1 cellular context compared by ENCODE assay signal in genomic region chr19:5925830-5926459, GRCh38.
TF ChIP-seq lines count a peak whose summit lies in the region.

No MANE protein-coding gene starts in this region.

TF ChIP-seq in HepG2, 621 proteins besides CTCF, POLR2A, EP300 and RAD21:
- TF ChIP-seq ELF3 (CRISPR knock-in tag; IDR thresholded peaks at IDR 0.05) (no peak), PATZ1 (CRISPR knock-in tag; IDR thresholded peaks at IDR 0.05) (no peak), BCL6 (CRISPR knock-in tag; IDR thresholded peaks at IDR 0.05) (no peak), ZNF589 (CRISPR knock-in tag; conservative IDR thresholded peaks at IDR 0.05) (no peak), SIX4 (CRISPR knock-in tag; IDR thresholded peaks at IDR 0.05) (no peak)
